Comparison of ENCODE assay signal across 1 cellular context in genomic region chr14:66487159-66487558, GRCh38.
TF ChIP-seq lines count a peak whose summit lies in the region.

No MANE protein-coding gene starts in this region.

TF ChIP-seq in K562, 482 proteins besides CTCF, POLR2A, EP300 and RAD21 (continued from another document):
- TF ChIP-seq, protein P1, sequence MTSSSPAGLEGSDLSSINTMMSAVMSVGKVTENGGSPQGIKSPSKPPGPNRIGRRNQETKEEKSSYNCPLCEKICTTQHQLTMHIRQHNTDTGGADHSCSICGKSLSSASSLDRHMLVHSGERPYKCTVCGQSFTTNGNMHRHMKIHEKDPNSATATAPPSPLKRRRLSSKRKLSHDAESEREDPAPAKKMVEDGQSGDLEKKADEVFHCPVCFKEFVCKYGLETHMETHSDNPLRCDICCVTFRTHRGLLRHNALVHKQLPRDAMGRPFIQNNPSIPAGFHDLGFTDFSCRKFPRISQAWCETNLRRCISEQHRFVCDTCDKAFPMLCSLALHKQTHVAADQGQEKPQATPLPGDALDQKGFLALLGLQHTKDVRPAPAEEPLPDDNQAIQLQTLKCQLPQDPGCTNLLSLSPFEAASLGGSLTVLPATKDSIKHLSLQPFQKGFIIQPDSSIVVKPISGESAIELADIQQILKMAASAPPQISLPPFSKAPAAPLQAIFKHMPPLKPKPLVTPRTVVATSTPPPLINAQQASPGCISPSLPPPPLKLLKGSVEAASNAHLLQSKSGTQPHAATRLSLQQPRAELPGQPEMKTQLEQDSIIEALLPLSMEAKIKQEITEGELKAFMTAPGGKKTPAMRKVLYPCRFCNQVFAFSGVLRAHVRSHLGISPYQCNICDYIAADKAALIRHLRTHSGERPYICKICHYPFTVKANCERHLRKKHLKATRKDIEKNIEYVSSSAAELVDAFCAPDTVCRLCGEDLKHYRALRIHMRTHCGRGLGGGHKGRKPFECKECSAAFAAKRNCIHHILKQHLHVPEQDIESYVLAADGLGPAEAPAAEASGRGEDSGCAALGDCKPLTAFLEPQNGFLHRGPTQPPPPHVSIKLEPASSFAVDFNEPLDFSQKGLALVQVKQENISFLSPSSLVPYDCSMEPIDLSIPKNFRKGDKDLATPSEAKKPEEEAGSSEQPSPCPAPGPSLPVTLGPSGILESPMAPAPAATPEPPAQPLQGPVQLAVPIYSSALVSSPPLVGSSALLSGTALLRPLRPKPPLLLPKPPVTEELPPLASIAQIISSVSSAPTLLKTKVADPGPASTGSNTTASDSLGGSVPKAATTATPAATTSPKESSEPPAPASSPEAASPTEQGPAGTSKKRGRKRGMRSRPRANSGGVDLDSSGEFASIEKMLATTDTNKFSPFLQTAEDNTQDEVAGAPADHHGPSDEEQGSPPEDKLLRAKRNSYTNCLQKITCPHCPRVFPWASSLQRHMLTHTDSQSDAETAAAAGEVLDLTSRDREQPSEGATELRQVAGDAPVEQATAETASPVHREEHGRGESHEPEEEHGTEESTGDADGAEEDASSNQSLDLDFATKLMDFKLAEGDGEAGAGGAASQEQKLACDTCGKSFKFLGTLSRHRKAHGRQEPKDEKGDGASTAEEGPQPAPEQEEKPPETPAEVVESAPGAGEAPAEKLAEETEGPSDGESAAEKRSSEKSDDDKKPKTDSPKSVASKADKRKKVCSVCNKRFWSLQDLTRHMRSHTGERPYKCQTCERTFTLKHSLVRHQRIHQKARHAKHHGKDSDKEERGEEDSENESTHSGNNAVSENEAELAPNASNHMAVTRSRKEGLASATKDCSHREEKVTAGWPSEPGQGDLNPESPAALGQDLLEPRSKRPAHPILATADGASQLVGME (CRISPR knock-in tag; IDR thresholded peaks at IDR 0.05), result no peak
- TF ChIP-seq C11orf30 (IDR thresholded peaks at IDR 0.05; ENCODE audit: low read depth), result 0 out of 2 replicates have a peak, but pooled peaks have one; percentile 19
